22 cellular contexts compared by ENCODE assay signal in the genomic region with DNA sequence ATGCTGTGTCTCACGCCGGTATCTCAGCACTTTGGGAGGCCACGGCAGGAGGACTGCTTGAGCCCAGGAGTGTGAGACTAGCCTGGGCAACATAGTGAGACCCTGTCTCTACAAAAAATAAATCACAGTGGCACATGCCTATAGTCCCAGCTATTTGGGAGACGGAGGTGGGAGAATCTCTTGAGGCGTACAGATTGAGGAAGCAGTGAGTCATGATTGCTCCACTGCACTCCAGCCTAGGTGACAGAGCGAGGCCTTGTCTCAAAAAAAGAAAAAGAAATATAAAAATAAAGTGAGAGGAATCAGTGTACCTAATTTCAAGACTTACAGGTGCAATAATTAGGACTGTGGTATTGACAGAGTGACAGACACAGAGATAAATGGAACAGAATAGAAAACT.
"Had no signal": no experiment of that assay in that cellular context is flagged by ENCODE, and none has a peak within 500 bp of the region (broad histone marks: within the 10 kb centered on the region; RNA-seq: fewer than 3 reads in every experiment).

No MANE protein-coding gene starts in this region.

- H3K36me3 ChIP-seq: uterus had no signal

- H3K27ac Mint-ChIP-seq: activated CD4-positive, alpha-beta T cell treated with anti-CD3 and anti-CD28 coated beads, Interleukin-2, amount 10 ng/mL, durations not matched to agents 24 days and 14 days; activated CD8-positive, alpha-beta T cell treated with anti-CD3 and anti-CD28 coated beads for 36 hours; activated naive CD4-positive, alpha-beta T cell treated with anti-CD3 and anti-CD28 coated beads for 36 hours; activated naive CD8-positive, alpha-beta T cell treated with anti-CD3 and anti-CD28 coated beads, Interleukin-2, amount 50 U/mL, for 24 hours; brain; T-helper 2 cell treated with Interferon-gamma antibody and Interleukin-4, amounts not matched to agents 5 μg/mL and 100 μg/mL, for 36 hours had no signal

- H3K9me3 ChIP-seq: right atrium auricular region, tibial artery, uterus had no signal

- ATAC-seq: activated CD8-positive, alpha-beta T cell treated with anti-CD3 and anti-CD28 coated beads for 36 hours; activated naive CD8-positive, alpha-beta T cell treated with anti-CD3 and anti-CD28 coated beads, Interleukin-2, amount 50 U/mL, for 24 hours; activated T-cell treated with anti-CD3 and anti-CD28 coated beads, Interleukin-2, amount 50 U/mL, for 4 hours; naive thymus-derived CD8-positive, alpha-beta T cell; stimulated activated naive CD8-positive, alpha-beta T cell treated with anti-CD3 and anti-CD28 coated beads, Interleukin-15, Interleukin-2, amounts not matched to agents 100 U/mL and 50 U/mL, for 24 hours had no signal

- H3K27ac ChIP-seq: right atrium auricular region, tibial artery, uterus had no signal

- H3K4me1 ChIP-seq: right atrium auricular region, tibial artery, uterus had no signal

- H3K4me1 Mint-ChIP-seq: brain had no signal

- H3K4me3 Mint-ChIP-seq: activated CD4-positive, alpha-beta T cell treated with anti-CD3 and anti-CD28 coated beads, Interleukin-2, amount 10 ng/mL, durations not matched to agents 24 days and 14 days; activated CD8-positive, alpha-beta T cell treated with anti-CD3 and anti-CD28 coated beads for 36 hours; activated naive CD4-positive, alpha-beta T cell treated with anti-CD3 and anti-CD28 coated beads for 36 hours; activated naive CD8-positive, alpha-beta T cell treated with anti-CD3 and anti-CD28 coated beads, Interleukin-2, amount 50 U/mL, for 24 hours; activated T-cell treated with anti-CD3 and anti-CD28 coated beads, Interleukin-2, amount 50 U/mL, for 4 hours; brain; naive thymus-derived CD8-positive, alpha-beta T cell; T-helper 2 cell treated with Interferon-gamma antibody and Interleukin-4, amounts not matched to agents 5 μg/mL and 100 μg/mL, for 36 hours had no signal

- H3K27me3 ChIP-seq: right atrium auricular region, tibial artery, uterus had no signal

- H3K9me3 Mint-ChIP-seq: activated CD4-positive, alpha-beta T cell treated with anti-CD3 and anti-CD28 coated beads, Interleukin-2, amount 10 ng/mL, durations not matched to agents 24 days and 14 days; activated CD8-positive, alpha-beta T cell treated with anti-CD3 and anti-CD28 coated beads for 36 hours; activated naive CD4-positive, alpha-beta T cell treated with anti-CD3 and anti-CD28 coated beads for 36 hours; activated naive CD8-positive, alpha-beta T cell treated with anti-CD3 and anti-CD28 coated beads, Interleukin-2, amount 50 U/mL, for 24 hours; activated T-cell treated with anti-CD3 and anti-CD28 coated beads, Interleukin-2, amount 50 U/mL, for 4 hours; brain; naive thymus-derived CD8-positive, alpha-beta T cell; T-helper 2 cell treated with Interferon-gamma antibody and Interleukin-4, amounts not matched to agents 5 μg/mL and 100 μg/mL, for 36 hours had no signal

- H3K27me3 Mint-ChIP-seq: activated CD4-positive, alpha-beta T cell treated with anti-CD3 and anti-CD28 coated beads, Interleukin-2, amount 10 ng/mL, durations not matched to agents 24 days and 14 days; activated CD8-positive, alpha-beta T cell treated with anti-CD3 and anti-CD28 coated beads for 36 hours; activated naive CD8-positive, alpha-beta T cell treated with anti-CD3 and anti-CD28 coated beads, Interleukin-2, amount 50 U/mL, for 24 hours; brain; naive thymus-derived CD8-positive, alpha-beta T cell had no signal

- H3K4me3 ChIP-seq: right atrium auricular region, tibial artery, uterus had no signal

- DNase-seq: activated CD4-positive, alpha-beta T cell treated with anti-CD3 and anti-CD28 coated beads, Interleukin-2, amount 10 ng/mL, durations not matched to agents 24 days and 14 days; activated CD8-positive, alpha-beta T cell treated with anti-CD3 and anti-CD28 coated beads for 36 hours; activated naive CD4-positive, alpha-beta T cell treated with anti-CD3 and anti-CD28 coated beads for 36 hours; activated naive CD8-positive, alpha-beta T cell treated with anti-CD3 and anti-CD28 coated beads, Interleukin-2, amount 50 U/mL, for 24 hours; activated T-cell treated with anti-CD3 and anti-CD28 coated beads, Interleukin-2, amount 50 U/mL, for 4 hours; anterior cingulate cortex; erythroblast; foreskin melanocyte; glutamatergic neuron; kidney glomerular epithelial cell; mesendoderm; naive thymus-derived CD8-positive, alpha-beta T cell; stimulated activated CD4-positive, alpha-beta T cell treated with anti-CD3 and anti-CD28 coated beads, Interleukin-12 subunit alpha, Interleukin-12 subunit beta, amount 100 ng/mL, for 4 hours; stimulated activated CD4-positive, alpha-beta T cell treated with anti-CD3 and anti-CD28 coated beads, Interleukin-1b, Interleukin-23, amount 100 ng/mL, for 48 hours; stimulated activated CD8-positive, alpha-beta memory T cell treated with anti-CD3 and anti-CD28 coated beads, Interleukin-4, amount 100 ng/mL, for 48 hours; stimulated activated naive CD8-positive, alpha-beta T cell treated with anti-CD3 and anti-CD28 coated beads, Interleukin-15, Interleukin-2, amounts not matched to agents 100 U/mL and 50 U/mL, for 24 hours; substantia nigra; tibial artery; uterus had no signal
